ENCODE assay signal across 20 cellular contexts in genomic region chr3:55870576-55870975, GRCh38.
"Had no signal": no experiment of that assay in that cellular context is flagged by ENCODE, and none has a peak within 500 bp of the region (broad histone marks: within the 10 kb centered on the region; RNA-seq: fewer than 3 reads in every experiment).

No MANE protein-coding gene starts in this region.

- H3K4me3 Mint-ChIP-seq: activated CD8-positive, alpha-beta T cell treated with anti-CD3 and anti-CD28 coated beads for 36 hours; activated naive CD8-positive, alpha-beta T cell treated with anti-CD3 and anti-CD28 coated beads, Interleukin-2, amount 10 ng/mL, durations not matched to agents 7 days and 5 days; activated T-cell treated with anti-CD3 and anti-CD28 coated beads, Interleukin-2, amount 50 U/mL, for 24 hours; naive thymus-derived CD8-positive, alpha-beta T cell; stimulated activated naive CD8-positive, alpha-beta T cell treated with anti-CD3 and anti-CD28 coated beads, Interleukin-15, amount 100 ng/mL, for 72 hours; type B pancreatic cell had no signal

- H3K4me3 ChIP-seq: cardiac muscle cell, ovary, smooth muscle cell, suprapubic skin had no signal

- H3K27ac ChIP-seq: cardiac muscle cell, ovary, suprapubic skin had no signal

- H3K4me1 Mint-ChIP-seq: activated naive CD8-positive, alpha-beta T cell treated with anti-CD3 and anti-CD28 coated beads, Interleukin-2, amount 10 ng/mL, durations not matched to agents 7 days and 5 days; naive thymus-derived CD8-positive, alpha-beta T cell; stimulated activated naive CD8-positive, alpha-beta T cell treated with anti-CD3 and anti-CD28 coated beads, Interleukin-15, amount 100 ng/mL, for 72 hours had no signal

- H3K27ac Mint-ChIP-seq: activated CD8-positive, alpha-beta T cell treated with anti-CD3 and anti-CD28 coated beads for 36 hours; activated naive CD8-positive, alpha-beta T cell treated with anti-CD3 and anti-CD28 coated beads, Interleukin-2, amount 10 ng/mL, durations not matched to agents 7 days and 5 days; activated T-cell treated with anti-CD3 and anti-CD28 coated beads, Interleukin-2, amount 50 U/mL, for 24 hours; activated T-helper 2 cell treated with anti-CD3 and anti-CD28 coated beads, Interferon-gamma antibody, Interleukin-2, Interleukin-4, amounts not matched to agents 10 μg/mL and 5 μg/mL and 100 μg/mL, durations not matched to agents 14 hours and 24 hours and 36 hours; naive thymus-derived CD8-positive, alpha-beta T cell; stimulated activated naive CD8-positive, alpha-beta T cell treated with anti-CD3 and anti-CD28 coated beads, Interleukin-15, amount 100 ng/mL, for 72 hours; type B pancreatic cell had no signal

- DNase-seq: activated CD4-positive, alpha-beta T cell treated with anti-CD3 and anti-CD28 coated beads for 48 hours; activated CD4-positive, CD25-positive, alpha-beta regulatory T cell; activated CD8-positive, alpha-beta T cell treated with anti-CD3 and anti-CD28 coated beads for 36 hours; activated naive CD4-positive, alpha-beta T cell treated with Interleukin-2 at 50 U/mL for 16 hours; activated naive CD8-positive, alpha-beta T cell treated with anti-CD3 and anti-CD28 coated beads, Interleukin-2, amount 10 ng/mL, durations not matched to agents 7 days and 5 days; activated T-cell treated with anti-CD3 and anti-CD28 coated beads, Interleukin-2, amount 50 U/mL, for 24 hours; amygdala; dermis blood vessel endothelial cell; effector memory CD4-positive, alpha-beta T cell; mesenchymal stem cell; naive thymus-derived CD8-positive, alpha-beta T cell; ovary; stimulated activated CD4-positive, alpha-beta T cell treated with anti-CD3 and anti-CD28 coated beads, Interleukin-4, amount 100 ng/mL, for 1 hour; stimulated activated naive CD8-positive, alpha-beta T cell treated with anti-CD3 and anti-CD28 coated beads, Interleukin-15, amount 100 ng/mL, for 72 hours; T-helper 9 cell had no signal

- H3K4me2 ChIP-seq: smooth muscle cell had no signal

- H3K27me3 Mint-ChIP-seq: activated naive CD8-positive, alpha-beta T cell treated with anti-CD3 and anti-CD28 coated beads, Interleukin-2, amount 10 ng/mL, durations not matched to agents 7 days and 5 days; activated T-cell treated with anti-CD3 and anti-CD28 coated beads, Interleukin-2, amount 50 U/mL, for 24 hours; stimulated activated naive CD8-positive, alpha-beta T cell treated with anti-CD3 and anti-CD28 coated beads, Interleukin-15, amount 100 ng/mL, for 72 hours had no signal

- H3K27me3 ChIP-seq: cardiac muscle cell, ovary, suprapubic skin had no signal

- H3K9me3 Mint-ChIP-seq: activated CD8-positive, alpha-beta T cell treated with anti-CD3 and anti-CD28 coated beads for 36 hours; activated naive CD8-positive, alpha-beta T cell treated with anti-CD3 and anti-CD28 coated beads, Interleukin-2, amount 10 ng/mL, durations not matched to agents 7 days and 5 days; activated T-cell treated with anti-CD3 and anti-CD28 coated beads, Interleukin-2, amount 50 U/mL, for 24 hours; activated T-helper 2 cell treated with anti-CD3 and anti-CD28 coated beads, Interferon-gamma antibody, Interleukin-2, Interleukin-4, amounts not matched to agents 10 μg/mL and 5 μg/mL and 100 μg/mL, durations not matched to agents 14 hours and 24 hours and 36 hours; stimulated activated naive CD8-positive, alpha-beta T cell treated with anti-CD3 and anti-CD28 coated beads, Interleukin-15, amount 100 ng/mL, for 72 hours had no signal

- H3K36me3 Mint-ChIP-seq: activated naive CD8-positive, alpha-beta T cell treated with anti-CD3 and anti-CD28 coated beads, Interleukin-2, amount 10 ng/mL, durations not matched to agents 7 days and 5 days; naive thymus-derived CD8-positive, alpha-beta T cell; type B pancreatic cell had no signal

- H3K4me1 ChIP-seq: suprapubic skin had no signal

- H3K36me3 ChIP-seq: cardiac muscle cell, ovary, suprapubic skin had no signal
